ENCODE assay signal across 2 cellular contexts in genomic region chrX:154398668-154399526, GRCh38.
TF ChIP-seq lines count a peak whose summit lies in the region.

No MANE protein-coding gene starts in this region.

TF ChIP-seq in GM23338, 12 proteins besides CTCF, POLR2A, EP300 and RAD21:
- TF ChIP-seq ZNF331 (CRISPR knock-in tag; IDR thresholded peaks at IDR 0.05; ENCODE audit: low read depth) (no peak), ETS1 (IDR thresholded peaks at IDR 0.05) (no peak), ZNF114 (CRISPR knock-in tag; IDR thresholded peaks at IDR 0.05) (no peak), EZH2phosphoT487 (IDR thresholded peaks at IDR 0.05; ENCODE audit: unreplicated experiment) (no peak), POLR2AphosphoS5 (IDR thresholded peaks at IDR 0.05; ENCODE audit: low read depth) (no peak), JUNB (IDR thresholded peaks at IDR 0.05; ENCODE audit: unreplicated experiment) (no peak), STAT1 (IDR thresholded peaks at IDR 0.05; ENCODE audit: unreplicated experiment) (no peak), REST (IDR thresholded peaks at IDR 0.05; ENCODE audit: unreplicated experiment) (no peak), ZNF462 (CRISPR knock-in tag; IDR thresholded peaks at IDR 0.05) (no peak), CREB1 (CRISPR knock-in tag; IDR thresholded peaks at IDR 0.05; ENCODE audit: low read depth) (no peak), EZH2 (IDR thresholded peaks at IDR 0.05; ENCODE audit: low read depth, unreplicated experiment) (no peak), NANOG (IDR thresholded peaks at IDR 0.05; ENCODE audit: borderline replicate concordance) (no peak)

TF ChIP-seq in GM12878, 131 proteins besides CTCF, POLR2A, EP300 and RAD21 (continues in another document):
- TF ChIP-seq NKRF (conservative IDR thresholded peaks at IDR 0.05) (no peak; the same call in 1 of the 2 replicates), MYB (IDR thresholded peaks at IDR 0.05; ENCODE audit: borderline replicate concordance, low read depth, low read length) (no peak), SMC3 (IDR thresholded peaks at IDR 0.05; ENCODE audit: borderline replicate concordance, low read length) (0 out of 2 replicates have a peak, but pooled peaks have one; percentile 19), SREBF2 (IDR thresholded peaks at IDR 0.05; ENCODE audit: low read length) (no peak), NFYA (IDR thresholded peaks at IDR 0.05; ENCODE audit: borderline replicate concordance, low read depth, low read length) (no peak), WRNIP1 (IDR thresholded peaks at IDR 0.05; ENCODE audit: borderline replicate concordance, low read depth, low read length) (no peak), CBFB (IDR thresholded peaks at IDR 0.05; ENCODE audit: low read depth) (no peak), TCF7 (IDR thresholded peaks at IDR 0.05; ENCODE audit: borderline replicate concordance) (no peak), RAD51 (IDR thresholded peaks at IDR 0.05) (peak; percentile 72), SPI1 (IDR thresholded peaks at IDR 0.05; ENCODE audit: borderline replicate concordance, insufficient read depth, low read depth, low read length) (no peak), CREB1 (IDR thresholded peaks at IDR 0.05; ENCODE audit: low read depth) (peak; percentile 61; the same call in 1 of the 2 replicates), SKIL (IDR thresholded peaks at IDR 0.05; ENCODE audit: low read depth, poor library complexity, severe bottlenecking) (no peak), MXI1 (IDR thresholded peaks at IDR 0.05; ENCODE audit: low read depth, low read length) (peak; percentile 88), IRF5 (IDR thresholded peaks at IDR 0.05; ENCODE audit: borderline replicate concordance) (no peak), MTA3 (IDR thresholded peaks at IDR 0.05; ENCODE audit: borderline replicate concordance, low read length) (no peak), BCL11A (IDR thresholded peaks at IDR 0.05; ENCODE audit: low read depth, low read length) (no peak), E2F8 (IDR thresholded peaks at IDR 0.05; ENCODE audit: low read depth, partially characterized antibody) (no peak), FOS (IDR thresholded peaks at IDR 0.05; ENCODE audit: borderline replicate concordance, extremely low read depth, insufficient read length) (no peak), CBX5 (IDR thresholded peaks at IDR 0.05; ENCODE audit: low read depth) (no peak), NFIC (IDR thresholded peaks at IDR 0.05; ENCODE audit: low read depth, low read length) (no peak), REST (IDR thresholded peaks at IDR 0.05; ENCODE audit: low read depth, low read length) (no peak), TBL1XR1 (IDR thresholded peaks at IDR 0.05; ENCODE audit: low read depth, low read length) (no peak), NR2C1 (IDR thresholded peaks at IDR 0.05) (no peak), SRF (IDR thresholded peaks at IDR 0.05; ENCODE audit: low read depth in 2 of 2, low read length in 2 of 2) (no peak), PAX8 (IDR thresholded peaks at IDR 0.05) (no peak), SUPT20H (IDR thresholded peaks at IDR 0.05; ENCODE audit: borderline replicate concordance, control insufficient read depth, low read depth, low read length) (no peak), ETV6 (conservative IDR thresholded peaks at IDR 0.05 in 1 of 2, IDR thresholded peaks at IDR 0.05 in 1 of 2; ENCODE audit: borderline replicate concordance in 1 of 2, low read depth in 1 of 2) (no peak), NR2C2 (IDR thresholded peaks at IDR 0.05; ENCODE audit: borderline replicate concordance, control insufficient read depth, insufficient read length, low read depth) (no peak), RCOR1 (conservative IDR thresholded peaks at IDR 0.05; ENCODE audit: low read depth, low read length) (no peak), ATF2 (IDR thresholded peaks at IDR 0.05; ENCODE audit: low read length) (no peak), MLLT1 (IDR thresholded peaks at IDR 0.05) (peak; percentile 79; the same call in 1 of the 2 replicates), ZNF592 (IDR thresholded peaks at IDR 0.05) (no peak), MAX (IDR thresholded peaks at IDR 0.05; ENCODE audit: low read depth, low read length) (peak; percentile 70; the same call in 1 of the 2 replicates)
